ENCODE assay signal across 7 cellular contexts in the genomic region with DNA sequence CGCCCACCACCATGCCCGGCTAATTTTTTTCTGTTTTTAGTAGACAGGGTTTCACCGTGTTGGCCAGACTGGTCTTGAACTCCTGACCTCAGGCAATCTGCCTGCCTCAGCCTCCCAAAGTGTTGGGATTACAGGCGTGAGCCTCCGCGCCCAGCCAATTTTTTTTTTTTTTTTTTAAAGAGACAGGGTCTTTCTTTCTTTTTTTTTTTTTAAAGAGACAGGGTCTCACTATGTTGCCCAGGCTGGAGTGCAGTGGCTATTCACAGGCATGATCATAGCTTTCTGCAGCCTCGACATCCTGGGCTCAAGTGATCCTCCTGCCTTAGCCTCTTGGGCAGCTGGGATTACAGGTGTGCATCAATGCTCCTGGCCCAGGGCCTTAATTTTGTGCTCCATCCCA. TPM values are rescaled to one million over a fixed set of nuclear protein-coding genes. Genes with fewer than 3 reads are reported as not detected.
DNase-seq lines count a peak whose midpoint lies in the region; FAIRE-seq and TF ChIP-seq lines count a peak whose summit lies in the region.
"Not testable (repeated sequence)": the region's sequence is repeated elsewhere in the genome, so short reads cannot be mapped to it uniquely, and the experiment has no call there.

No MANE protein-coding gene starts in this region.

- H3K27me3 ChIP-seq in WERI-Rb-1 (ENCODE audit: insufficient read depth, low read depth, severe bottlenecking); astrocyte (ENCODE audit: insufficient read depth, low read length); stomach smooth muscle (ENCODE audit: control insufficient read depth in 1 of 2, insufficient read depth in 2 of 2, low read length in 2 of 2): not testable (repeated sequence)

- not testable (repeated sequence) for TF ChIP-seq CTCF in HEK293 (tag by site-specific recombination; IDR thresholded peaks at IDR 0.05); WERI-Rb-1 (IDR thresholded peaks at IDR 0.05; ENCODE audit: low read depth, low read length); astrocyte (IDR thresholded peaks at IDR 0.05; ENCODE audit: insufficient read depth, low read depth, low read length); glutamatergic neuron (IDR thresholded peaks at IDR 0.05; ENCODE audit: partially characterized antibody, unreplicated experiment); neural crest cell (conservative IDR thresholded peaks at IDR 0.05)

- not testable (repeated sequence) for H3K9ac ChIP-seq in astrocyte (ENCODE audit: low read length); stomach smooth muscle (ENCODE audit: low read length in 2 of 2)

- H3K4me2 ChIP-seq in astrocyte (ENCODE audit: low read length) = not testable (repeated sequence)

- H3K36me3 ChIP-seq in HEK293 (ENCODE audit: control insufficient read depth in 2 of 2, insufficient read depth in 1 of 2, low read length in 2 of 2) (peaks cover 14 to 49% of the 10 kb centered on the region in 2 experiments; a peak in 2 of 3 replicates), WERI-Rb-1 (peaks cover 46% of the 10 kb centered on the region), astrocyte (ENCODE audit: insufficient read depth, low read length) (peaks cover 15% of the 10 kb centered on the region), stomach smooth muscle (ENCODE audit: control insufficient read depth in 2 of 2, insufficient read depth in 2 of 2, low read length in 2 of 2) (peaks cover 21 to 38% of the 10 kb centered on the region in 2 donors)

- H3K4me1 ChIP-seq in HEK293 (ENCODE audit: control insufficient read depth, insufficient read depth, low read length) = peaks cover 49% of the 10 kb centered on the region
- H3K4me1 ChIP-seq in astrocyte (ENCODE audit: insufficient read depth, low read length) = peaks cover 53% of the 10 kb centered on the region
- peaks cover 60% of the 10 kb centered on the region for H3K4me1 ChIP-seq in stomach smooth muscle (ENCODE audit: control insufficient read depth, insufficient read depth, low read length)

- CTCF ChIA-PET in HEK293 (lab: Yijun Ruan, JAX) = interaction anchor here (0.6 to 9.8 kb wide), 9 partner anchors 10 to 530 kb away, joined by 3 to 175 read pairs (median 7); a partner anchor contains a TSS

- not testable (repeated sequence) for DNase-seq in WERI-Rb-1; astrocyte (ENCODE audit: low read depth); glutamatergic neuron; immature natural killer cell; neural crest cell (ENCODE audit: low read depth, low spot score)

- not testable (repeated sequence) for H3K27ac Mint-ChIP-seq in astrocyte (ENCODE audit: unreplicated experiment); neural crest cell (ENCODE audit: unreplicated experiment)
- peak overlapping the region; percentile 54 for H3K27ac Mint-ChIP-seq in glutamatergic neuron (ENCODE audit: unreplicated experiment)
- H3K27ac Mint-ChIP-seq in immature natural killer cell = peak overlapping the region in 5 of 6 donors; percentile 61 to 82 (median 80)

- H3K4me3 Mint-ChIP-seq in astrocyte (ENCODE audit: unreplicated experiment) = peak overlapping the region; percentile 45
- peak overlapping the region; percentile 59 for H3K4me3 Mint-ChIP-seq in glutamatergic neuron (ENCODE audit: unreplicated experiment)
- H3K4me3 Mint-ChIP-seq in immature natural killer cell = peak overlapping the region in 2 of 5 donors; percentile 47 to 84
- peak overlapping the region; percentile 83 for H3K4me3 Mint-ChIP-seq in neural crest cell

- H3K4me1 Mint-ChIP-seq in astrocyte (ENCODE audit: low read depth, unreplicated experiment) = peaks cover 43% of the 10 kb centered on the region
- H3K4me1 Mint-ChIP-seq in glutamatergic neuron (ENCODE audit: low read depth, unreplicated experiment) = peaks cover 37% of the 10 kb centered on the region
- H3K4me1 Mint-ChIP-seq in immature natural killer cell = peaks cover 50 to 67% of the 10 kb centered on the region in 2 donors
- peaks cover 38% of the 10 kb centered on the region for H3K4me1 Mint-ChIP-seq in neural crest cell

- peaks cover 68% of the 10 kb centered on the region for H3K79me2 ChIP-seq in astrocyte (ENCODE audit: insufficient read depth, low read length)

- H3K9me3 Mint-ChIP-seq in astrocyte (ENCODE audit: unreplicated experiment); immature natural killer cell; neural crest cell: not testable (repeated sequence)
- H3K9me3 Mint-ChIP-seq in glutamatergic neuron (ENCODE audit: unreplicated experiment) = peaks cover 15% of the 10 kb centered on the region

- not testable (repeated sequence) for H3K27me3 Mint-ChIP-seq in astrocyte (ENCODE audit: low read depth, unreplicated experiment); neural crest cell (ENCODE audit: low read depth)
- H3K27me3 Mint-ChIP-seq in glutamatergic neuron (ENCODE audit: unreplicated experiment) = peaks cover 11% of the 10 kb centered on the region
- H3K27me3 Mint-ChIP-seq in immature natural killer cell (ENCODE audit: low read depth in 3 of 3) = peaks cover 13 to 27% (median 25%) of the 10 kb centered on the region in 3 donors

- not testable (repeated sequence) for H3K4me3 ChIP-seq in HEK293 (ENCODE audit: low read depth, low read length); WERI-Rb-1 (ENCODE audit: low read depth, low read length); astrocyte (ENCODE audit: insufficient read depth, low read depth, low read length); stomach smooth muscle (ENCODE audit: low read length in 2 of 2)

- peaks cover 67% of the 10 kb centered on the region for H4K20me1 ChIP-seq in astrocyte (ENCODE audit: insufficient read depth, low read length)

- H3K9me3 ChIP-seq in HEK293 (ENCODE audit: control insufficient read depth, insufficient read depth, low read depth, low read length); WERI-Rb-1 (ENCODE audit: severe bottlenecking); astrocyte (ENCODE audit: insufficient read depth, low read depth, low read length); stomach smooth muscle (ENCODE audit: control insufficient read depth in 2 of 2, low read length in 2 of 2): not testable (repeated sequence)

- not testable (repeated sequence) for FAIRE-seq in astrocyte (lab: Jason Lieb, UNC)

- not testable (repeated sequence) for H2AFZ ChIP-seq in astrocyte (ENCODE audit: low read depth, low read length)

- not testable (repeated sequence) for H3K27ac ChIP-seq in HEK293 (ENCODE audit: extremely low read depth, low read depth, low read length); astrocyte (ENCODE audit: low read depth, low read length)
- H3K27ac ChIP-seq in WERI-Rb-1 = peak overlapping the region; percentile 91
- peak overlapping the region; percentile 90 for H3K27ac ChIP-seq in stomach smooth muscle (ENCODE audit: low read length)

- H3K36me3 Mint-ChIP-seq in astrocyte (ENCODE audit: low read depth, unreplicated experiment); glutamatergic neuron (ENCODE audit: unreplicated experiment); neural crest cell (ENCODE audit: low read depth): not testable (repeated sequence)
- H3K36me3 Mint-ChIP-seq in immature natural killer cell = peaks cover 12 to 17% (median 15%) of the 10 kb centered on the region in 3 donors

- POLR2A ChIA-PET in HEK293 (lab: Yijun Ruan, JAX) = interaction anchor here (0.6 to 3.5 kb wide), 6 partner anchors 23 to 530 kb away, joined by 3 to 22 read pairs (median 6); no protein-coding TSS in a partner anchor

TF ChIP-seq in HEK293, 187 proteins besides CTCF, POLR2A, EP300 and RAD21:
- TF ChIP-seq ZNF121 (tag by site-specific recombination; IDR thresholded peaks at IDR 0.05) = peak; percentile 91; the same call in 1 of the 2 replicates
- TF ChIP-seq, protein P1, sequence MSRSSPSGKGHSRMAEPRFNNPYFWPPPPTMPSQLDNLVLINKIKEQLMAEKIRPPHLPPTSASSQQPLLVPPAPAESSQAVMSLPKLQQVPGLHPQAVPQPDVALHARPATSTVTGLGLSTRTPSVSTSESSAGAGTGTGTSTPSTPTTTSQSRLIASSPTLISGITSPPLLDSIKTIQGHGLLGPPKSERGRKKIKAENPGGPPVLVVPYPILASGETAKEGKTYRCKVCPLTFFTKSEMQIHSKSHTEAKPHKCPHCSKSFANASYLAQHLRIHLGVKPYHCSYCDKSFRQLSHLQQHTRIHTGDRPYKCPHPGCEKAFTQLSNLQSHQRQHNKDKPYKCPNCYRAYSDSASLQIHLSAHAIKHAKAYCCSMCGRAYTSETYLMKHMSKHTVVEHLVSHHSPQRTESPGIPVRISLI (tag by site-specific recombination; IDR thresholded peaks at IDR 0.05) = peak; percentile 79

RNA-seq across cellular contexts. Expression of a gene that starts 1.6 kb away (rescaled TPM):
- total RNA-seq in astrocyte = 177 and 179 TPM in 2 replicates
- 236 TPM for total RNA-seq in glutamatergic neuron (ENCODE audit: unreplicated experiment)
- polyA plus RNA-seq in immature natural killer cell = 10 to 100 TPM; 23.6 to 60.6 (median 56.7) TPM
- total RNA-seq in neural crest cell = 46.1 and 54.0 TPM in 2 replicates

RNA-seq across cellular contexts. Expression of a gene that starts 14.1 kb away (rescaled TPM):
- total RNA-seq in astrocyte = 45.5 and 47.2 TPM in 2 replicates
- 39.0 TPM for total RNA-seq in glutamatergic neuron (ENCODE audit: unreplicated experiment)
- 10 to 100 TPM; 20.3 to 38.5 (median 27.2) TPM for polyA plus RNA-seq in immature natural killer cell
- 25.1 and 29.0 TPM in 2 replicates for total RNA-seq in neural crest cell

RNA-seq across cellular contexts. Expression of a gene that starts 14.3 kb away (rescaled TPM):
- 24.3 and 26.0 TPM in 2 replicates for total RNA-seq in astrocyte
- total RNA-seq in glutamatergic neuron (ENCODE audit: unreplicated experiment) = 24.3 TPM
- 100 to 1,000 TPM in 2 of 3 donors, 10 to 100 TPM in 1; 91.6 to 166 (median 133) TPM for polyA plus RNA-seq in immature natural killer cell
- 28.7 and 32.3 TPM in 2 replicates for total RNA-seq in neural crest cell

RNA-seq across cellular contexts. Expression of a gene that starts 24.8 kb away (rescaled TPM):
- total RNA-seq in astrocyte (143 and 176 TPM in 2 replicates), glutamatergic neuron (ENCODE audit: unreplicated experiment) (188 TPM), neural crest cell (425 and 453 TPM in 2 replicates)
- 100 to 1,000 TPM in 2 of 3 donors, 10 to 100 TPM in 1; 100.0 to 134 (median 125) TPM for polyA plus RNA-seq in immature natural killer cell

RNA-seq across cellular contexts. Expression of a gene that starts 25.6 kb away (rescaled TPM):
- total RNA-seq in astrocyte (20.1 and 20.9 TPM in 2 replicates), glutamatergic neuron (ENCODE audit: unreplicated experiment) (33.7 TPM), neural crest cell (29.6 and 31.6 TPM in 2 replicates)
- polyA plus RNA-seq in immature natural killer cell = 10 to 100 TPM; 25.2 to 48.0 (median 36.0) TPM
